ENCODE assay signal across 8 cellular contexts in genomic region chr9:122464633-122465567, GRCh38. TPM values are rescaled to one million over a fixed set of nuclear protein-coding genes. Genes with fewer than 3 reads are reported as not detected.
DNase-seq lines count a peak whose midpoint lies in the region; ATAC-seq and TF ChIP-seq lines count a peak whose summit lies in the region.

No MANE protein-coding gene starts in this region.

- no peaks in the 10 kb centered on the region for H3K36me3 ChIP-seq in PC-9 (ENCODE audit: low read depth)

- H3K27ac ChIP-seq in PC-9: no peak overlapping the region

- H3K27me3 ChIP-seq in PC-9 (ENCODE audit: insufficient read depth, low read depth): peaks cover 21% of the 10 kb centered on the region; the same call in 1 of the 2 replicates

- peaks cover 43% of the 10 kb centered on the region for H3K27me3 Mint-ChIP-seq in activated T-cell treated with anti-CD3 and anti-CD28 coated beads, Interleukin-2, amount 50 U/mL, for 24 hours
- peaks cover 82% of the 10 kb centered on the region for H3K27me3 Mint-ChIP-seq in nephron (ENCODE audit: low read depth)

- H3K4me3 Mint-ChIP-seq in activated T-cell treated with anti-CD3 and anti-CD28 coated beads, Interleukin-2, amount 50 U/mL, for 24 hours: peak overlapping the region; percentile 73
- peak overlapping the region in 2 of 3 experiments; percentile 40 to 62 for H3K4me3 Mint-ChIP-seq in nephron

- H2AFZ ChIP-seq in PC-9: no peak overlapping the region

- no peaks in the 10 kb centered on the region for H3F3A ChIP-seq in PC-9 (ENCODE audit: insufficient read depth, low read depth)

- no TSS peak for BruUV-seq in PC-9 (replicated peaks; lab: Mats Ljungman, UMichigan)

- TF ChIP-seq CTCF in PC-9 (conservative IDR thresholded peaks at IDR 0.05): peak; percentile 89
- peak; percentile 71 to 78 (median 76) for TF ChIP-seq CTCF in nephron (IDR thresholded peaks at IDR 0.05; ENCODE audit: unreplicated experiment in 3 of 3)

- no peaks in the 10 kb centered on the region for H3K79me2 ChIP-seq in PC-9 (ENCODE audit: low read depth)

- POLR2A ChIA-PET in PC-9 (lab: Charles Lee; ENCODE audit: unreplicated experiment): no interaction called here

- no peaks in the 10 kb centered on the region for H3K4me1 ChIP-seq in PC-9 (replicated peaks; ENCODE audit: insufficient read depth)

- H3K36me3 Mint-ChIP-seq in activated T-cell treated with anti-CD3 and anti-CD28 coated beads, Interleukin-2, amount 50 U/mL, for 24 hours (ENCODE audit: low read depth): no peaks in the 10 kb centered on the region
- H3K36me3 Mint-ChIP-seq in nephron (ENCODE audit: low read depth): no peaks in the 10 kb centered on the region

- H3K9me2 ChIP-seq in PC-9 (ENCODE audit: insufficient read depth): no peaks in the 10 kb centered on the region

- intact Hi-C loops in PC-9 (cut with micrococcal nuclease; ENCODE audit: unreplicated experiment): loop anchor here (1.0 to 10.0 kb wide), 3 partner anchors 345 to 890 kb away; partner anchors contain the start of gene CRB2

- CTCF ChIA-PET in PC-9 (lab: Charles Lee): interaction anchor here (0.6 to 1.9 kb wide), 3 partner anchors 25 to 366 kb away, joined by 3 to 13 read pairs (median 4); no protein-coding TSS in a partner anchor

- peak overlapping the region; percentile 51; the same call in 1 of the 2 replicates for H3K4me3 ChIP-seq in PC-9

- H3K27ac Mint-ChIP-seq in activated T-cell treated with anti-CD3 and anti-CD28 coated beads, Interleukin-2, amount 50 U/mL, for 24 hours: peak overlapping the region; percentile 80
- no peak overlapping the region for H3K27ac Mint-ChIP-seq in nephron

- peak; percentile 84 for ATAC-seq in GM21526 (IDR thresholded peaks at IDR 0.05; ENCODE audit: low FRiP score, unreplicated experiment)

- H4K20me1 ChIP-seq in PC-9 (ENCODE audit: insufficient read depth): no peaks in the 10 kb centered on the region

- no peaks in the 10 kb centered on the region for H3K9me3 ChIP-seq in PC-9 (ENCODE audit: insufficient read depth, low read depth)

- peaks cover 18% of the 10 kb centered on the region for H3K4me1 Mint-ChIP-seq in activated T-cell treated with anti-CD3 and anti-CD28 coated beads, Interleukin-2, amount 50 U/mL, for 24 hours (ENCODE audit: low read depth)
- no peaks in the 10 kb centered on the region for H3K4me1 Mint-ChIP-seq in nephron

- H3K9me3 Mint-ChIP-seq in activated T-cell treated with anti-CD3 and anti-CD28 coated beads, Interleukin-2, amount 50 U/mL, for 24 hours: no peaks in the 10 kb centered on the region
- H3K9me3 Mint-ChIP-seq in nephron: peaks cover 6% of the 10 kb centered on the region

- DNase-seq in D341Med (ENCODE audit: low spot score) (peak; percentile 75), KG1 (lab: John Stamatoyannopoulos, UW) (peak; percentile 83), PC-9 (peak; percentile 50 to 74), fibroblast of gingiva (ENCODE audit: low read depth) (peak; percentile 92)
- peak; percentile 63 for DNase-seq in activated T-cell treated with anti-CD3 and anti-CD28 coated beads, Interleukin-2, amount 50 U/mL, for 24 hours
- DNase-seq in stimulated activated naive CD4-positive, alpha-beta T cell treated with Interleukin-2 at 50 U/mL for 16 hours (lab: John Stamatoyannopoulos, UW): peak; percentile 37

- peak overlapping the region; percentile 70 for H3K4me2 ChIP-seq in PC-9

RNA-seq across cellular contexts. Expression of gene OR1J1, which starts 12.8 kb away (rescaled TPM):
- not detected in 2 replicates for total RNA-seq in PC-9 (2021)

RNA-seq across cellular contexts. Expression of gene OR1J2, which starts 45.7 kb away (rescaled TPM):
- total RNA-seq in PC-9 (2021): not detected in 2 replicates

RNA-seq across cellular contexts. Expression of gene OR1J4, which starts 54.0 kb away (rescaled TPM):
- not detected in 2 replicates for total RNA-seq in PC-9 (2021)

Comparison
In these comparisons a context has a peak if more than half of its experiments do, and no peak if none do; other contexts are left out.
1. DNase-seq: peak in every context shown above with its lines; median percentile 92 in fibroblast of gingiva; 83 in KG1; 75 in D341Med; 63 in activated T-cell treated with anti-CD3 and anti-CD28 coated beads, Interleukin-2, amount 50 U/mL, for 24 hours; 62 in PC-9; 37 in stimulated activated naive CD4-positive, alpha-beta T cell treated with Interleukin-2 at 50 U/mL for 16 hours.